Comparison of ENCODE assay signal across 9 cellular contexts in the genomic region with DNA sequence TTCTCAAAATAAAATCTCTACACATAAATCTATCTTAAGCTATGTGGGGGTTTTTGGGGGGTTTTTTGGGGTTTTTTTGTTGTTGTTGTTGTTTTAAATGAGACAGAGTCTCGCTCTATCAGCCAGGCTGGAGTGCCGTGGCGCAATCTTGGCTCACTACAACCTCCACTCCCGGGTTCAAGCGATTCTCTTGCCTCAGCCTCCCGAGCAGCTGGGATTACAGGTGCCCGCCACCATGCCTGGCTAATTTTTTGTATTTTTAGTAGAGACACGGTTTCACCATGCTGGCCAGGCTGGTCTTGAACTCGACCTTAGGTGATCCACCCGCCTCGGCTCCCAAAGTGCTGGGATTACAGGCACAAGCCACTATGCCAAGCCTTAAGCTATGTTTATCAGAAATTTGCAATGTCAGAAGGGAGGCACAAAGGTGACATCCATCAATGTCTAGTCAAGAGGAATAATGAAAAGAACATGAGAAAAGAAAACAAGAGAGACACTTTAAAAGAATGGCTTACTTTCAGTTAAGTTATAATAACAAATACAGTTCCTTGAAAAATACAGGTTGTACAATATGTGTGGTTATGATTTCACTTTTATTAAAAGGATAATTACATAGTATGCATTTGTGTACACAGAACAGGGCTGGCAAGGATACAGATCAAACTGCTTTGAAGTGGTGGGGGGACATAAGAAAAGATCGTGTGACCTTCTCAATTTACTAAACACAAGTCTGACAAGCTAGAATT. TPM values are rescaled to one million over a fixed set of nuclear protein-coding genes. Genes with fewer than 3 reads are reported as not detected.
DNase-seq lines count a peak whose midpoint lies in the region; FAIRE-seq and TF ChIP-seq lines count a peak whose summit lies in the region.
"Had no signal": no experiment of that assay in that cellular context is flagged by ENCODE, and none has a peak within 500 bp of the region (broad histone marks: within the 10 kb centered on the region; RNA-seq: fewer than 3 reads in every experiment).

No MANE protein-coding gene starts in this region.

- H4K20me1 ChIP-seq in Karpas-422 (ENCODE audit: insufficient read depth, low read depth, low read length) (no peaks in the 10 kb centered on the region; the same call in 1 of the 2 replicates), astrocyte (ENCODE audit: insufficient read depth, low read length) (no peaks in the 10 kb centered on the region), osteoblast (ENCODE audit: insufficient read depth, low read length) (peaks cover 2% of the 10 kb centered on the region)

- H3K9me3 Mint-ChIP-seq in astrocyte (ENCODE audit: unreplicated experiment): no peaks in the 10 kb centered on the region

- H3K27ac ChIP-seq in Karpas-422 (ENCODE audit: low read length): peak overlapping the region; percentile 66
- H3K27ac ChIP-seq in astrocyte (ENCODE audit: low read depth, low read length): no peak overlapping the region
- peak overlapping the region; percentile 93 for H3K27ac ChIP-seq in osteoblast (ENCODE audit: low read depth, low read length)

- peak overlapping the region; percentile 29 for H3K4me2 ChIP-seq in Karpas-422 (ENCODE audit: low read depth, low read length, poor library complexity, severe bottlenecking)
- H3K4me2 ChIP-seq in astrocyte (ENCODE audit: low read length): peak overlapping the region; percentile 74
- peak overlapping the region; percentile 86 for H3K4me2 ChIP-seq in osteoblast (ENCODE audit: insufficient read depth, low read length)

- POLR2A ChIA-PET in GM10248 (lab: Yijun Ruan, JAX): interaction anchor here (0.6 to 1.4 kb wide), 5 partner anchors 13 to 154 kb away, joined by 3 to 9 read pairs (median 4); a partner anchor contains a TSS

- peak; percentile 23 for DNase-seq in DMS79 (lab: John Stamatoyannopoulos, UW)
- DNase-seq in Karpas-422: no peak
- DNase-seq in astrocyte (ENCODE audit: low read depth): no peak
- DNase-seq in osteoblast (ENCODE audit: insufficient read length, low spot score, missing footprints): no peak
- DNase-seq in GM10248 (ENCODE audit: extremely low spot score): no peak
- DNase-seq in SK-N-DZ (ENCODE audit: low spot score): no peak
- DNase-seq in stimulated activated CD4-positive, alpha-beta T cell treated with anti-CD3 and anti-CD28 coated beads, Interleukin-1b, Interleukin-23, amount 100 ng/mL, for 48 hours: no peak
- no peak for DNase-seq in GM19239 (ENCODE audit: insufficient read length, low spot score)

- H3K4me1 ChIP-seq in Karpas-422 (ENCODE audit: low read length): peaks cover 51% of the 10 kb centered on the region
- peaks cover 14% of the 10 kb centered on the region for H3K4me1 ChIP-seq in astrocyte (ENCODE audit: insufficient read depth, low read length)
- peaks cover 17% of the 10 kb centered on the region for H3K4me1 ChIP-seq in osteoblast (ENCODE audit: insufficient read depth, low read length)

- H3K79me2 ChIP-seq in Karpas-422 (ENCODE audit: low read length) (peaks cover 87% of the 10 kb centered on the region), astrocyte (ENCODE audit: insufficient read depth, low read length) (peaks cover 4% of the 10 kb centered on the region), osteoblast (ENCODE audit: insufficient read depth, low read length) (peaks cover 24% of the 10 kb centered on the region)

- no peak overlapping the region for H3K4me3 Mint-ChIP-seq in astrocyte (ENCODE audit: unreplicated experiment)

- H3K4me3 ChIP-seq in Karpas-422 (ENCODE audit: low read length) (no peak overlapping the region), astrocyte (ENCODE audit: insufficient read depth, low read depth, low read length) (no peak overlapping the region), osteoblast (ENCODE audit: insufficient read depth, low read length) (peak overlapping the region; percentile 70)

- no peaks in the 10 kb centered on the region for H3K27me3 Mint-ChIP-seq in astrocyte (ENCODE audit: low read depth, unreplicated experiment)

- H3K9ac ChIP-seq in Karpas-422 (ENCODE audit: low read length) (peak overlapping the region; percentile 11; the same call in 1 of the 2 replicates), astrocyte (ENCODE audit: low read length) (peak overlapping the region; percentile 50)

- no peak overlapping the region for H2AFZ ChIP-seq in Karpas-422 (ENCODE audit: low read length)
- no peak overlapping the region for H2AFZ ChIP-seq in astrocyte (ENCODE audit: low read depth, low read length)
- peak overlapping the region; percentile 77 for H2AFZ ChIP-seq in osteoblast (ENCODE audit: low read length)

- FAIRE-seq in astrocyte (lab: Jason Lieb, UNC): no peak
- FAIRE-seq in GM19239 (lab: Jason Lieb, UNC): no peak
- FAIRE-seq: islet of Langerhans had no signal

- H3K36me3 Mint-ChIP-seq in astrocyte (ENCODE audit: low read depth, unreplicated experiment): peaks cover 5% of the 10 kb centered on the region

- H3K36me3 ChIP-seq in Karpas-422 (ENCODE audit: insufficient read depth, low read length) (peaks cover 8% of the 10 kb centered on the region; the same call in 1 of the 2 replicates), astrocyte (ENCODE audit: insufficient read depth, low read length) (peaks cover 3% of the 10 kb centered on the region), osteoblast (ENCODE audit: insufficient read depth, low read length) (peaks cover 14% of the 10 kb centered on the region)

- H3K9me3 ChIP-seq in Karpas-422 (ENCODE audit: low read length): no peaks in the 10 kb centered on the region
- no peaks in the 10 kb centered on the region for H3K9me3 ChIP-seq in astrocyte (ENCODE audit: insufficient read depth, low read depth, low read length)
- no peaks in the 10 kb centered on the region for H3K9me3 ChIP-seq in osteoblast (ENCODE audit: low read depth, low read length)

- H3K27ac Mint-ChIP-seq in astrocyte (ENCODE audit: unreplicated experiment): no peak overlapping the region

- no peaks in the 10 kb centered on the region for H3K9me2 ChIP-seq in Karpas-422 (replicated peaks; ENCODE audit: insufficient read depth, low read length)

- TF ChIP-seq CTCF in astrocyte (IDR thresholded peaks at IDR 0.05; ENCODE audit: insufficient read depth, low read depth, low read length) (no peak), osteoblast (IDR thresholded peaks at IDR 0.05; ENCODE audit: extremely low read depth, low read depth, low read length) (no peak), GM10248 (IDR thresholded peaks at IDR 0.05; ENCODE audit: control extremely low read depth, extremely low read depth, low read depth, missing control alignments) (no peak)

- CTCF ChIA-PET in GM10248 (lab: Yijun Ruan, JAX): interaction anchor here (0.9 to 1.7 kb wide), 4 partner anchors 13 to 25 kb away, joined by 3 to 7 read pairs (median 4); no protein-coding TSS in a partner anchor

- H3K27me3 ChIP-seq in Karpas-422 (ENCODE audit: low read length): no peaks in the 10 kb centered on the region
- no peaks in the 10 kb centered on the region for H3K27me3 ChIP-seq in astrocyte (ENCODE audit: insufficient read depth, low read length)
- no peaks in the 10 kb centered on the region for H3K27me3 ChIP-seq in osteoblast (ENCODE audit: insufficient read depth, low read length)

- peaks cover 13% of the 10 kb centered on the region for H3K4me1 Mint-ChIP-seq in astrocyte (ENCODE audit: low read depth, unreplicated experiment)

RNA-seq across cellular contexts. Expression of a gene that starts 28.6 kb away (rescaled TPM):
- total RNA-seq in Karpas-422 (2014; rRNA removed; shearing (Covaris generic); ENCODE audit: low replicate concordance): 34.5 and 49.2 TPM in 2 replicates
- 19.2 and 20.8 TPM in 2 replicates for total RNA-seq in astrocyte
- 17.7 and 20.6 TPM in 2 replicates for total RNA-seq in osteoblast
- 13.8 and 16.8 TPM in 2 replicates for polyA plus RNA-seq in SK-N-DZ (2014; cell fraction: cytosol; rRNA removed)
- 17.2 and 24.8 TPM in 2 replicates for polyA plus RNA-seq in SK-N-DZ (2014; cell fraction: nucleus; rRNA removed)

Comparison
In these comparisons a context has a peak if more than half of its experiments do, and no peak if none do; other contexts are left out.
1. H3K4me2 ChIP-seq: peak in every context shown above with its lines; median percentile 86 in osteoblast; 74 in astrocyte; 29 in Karpas-422.